ENCODE assay signal across 8 cellular contexts in genomic region chr1:112956503-112957132, GRCh38. TPM values are rescaled to one million over a fixed set of nuclear protein-coding genes. Genes with fewer than 3 reads are reported as not detected.
DNase-seq lines count a peak whose midpoint lies in the region; ATAC-seq and TF ChIP-seq lines count a peak whose summit lies in the region.

No MANE protein-coding gene starts in this region.

- no peaks in the 10 kb centered on the region for H3K27me3 Mint-ChIP-seq in activated T-helper 1 cell treated with anti-CD3 and anti-CD28 coated beads, Interleukin-12 subunit alpha, Interleukin-12 subunit beta, Interleukin-2, Interleukin-4 antibody, amounts not matched to agents 30 ng/mL and 10 ng/mL and 1 ng/mL, durations not matched to agents 14 hours and 24 hours and 36 hours (ENCODE audit: insufficient read depth)
- peaks cover 3% of the 10 kb centered on the region for H3K27me3 Mint-ChIP-seq in glutamatergic neuron (ENCODE audit: unreplicated experiment)
- peaks cover 16% of the 10 kb centered on the region for H3K27me3 Mint-ChIP-seq in progenitor cell of endocrine pancreas

- intact Hi-C loops in activated T-helper 1 cell treated with anti-CD3 and anti-CD28 coated beads, Interleukin-12 subunit alpha, Interleukin-12 subunit beta, Interleukin-2, Interleukin-4 antibody, amounts not matched to agents 30 ng/mL and 10 ng/mL and 1 ng/mL, durations not matched to agents 14 hours and 24 hours and 36 hours (cut with micrococcal nuclease): loop anchor here (1.0 to 10.0 kb wide), 11 partner anchors 52 to 1802 kb away; partner anchors contain the start of genes AP4B1, CTTNBP2NL, DCLRE1B and HIPK1

- peak overlapping the region; percentile 100 for H3K27ac Mint-ChIP-seq in activated T-helper 1 cell treated with anti-CD3 and anti-CD28 coated beads, Interleukin-12 subunit alpha, Interleukin-12 subunit beta, Interleukin-2, Interleukin-4 antibody, amounts not matched to agents 30 ng/mL and 10 ng/mL and 1 ng/mL, durations not matched to agents 14 hours and 24 hours and 36 hours
- H3K27ac Mint-ChIP-seq in glutamatergic neuron (ENCODE audit: unreplicated experiment) (peak overlapping the region; percentile 97), progenitor cell of endocrine pancreas (peak overlapping the region; percentile 77)

- ATAC-seq in GM21381 (IDR thresholded peaks at IDR 0.05; ENCODE audit: unreplicated experiment): peak; percentile 2

- H3K4me1 Mint-ChIP-seq in activated T-helper 1 cell treated with anti-CD3 and anti-CD28 coated beads, Interleukin-12 subunit alpha, Interleukin-12 subunit beta, Interleukin-2, Interleukin-4 antibody, amounts not matched to agents 30 ng/mL and 10 ng/mL and 1 ng/mL, durations not matched to agents 14 hours and 24 hours and 36 hours (ENCODE audit: low read depth): peaks cover 54% of the 10 kb centered on the region
- H3K4me1 Mint-ChIP-seq in glutamatergic neuron (ENCODE audit: low read depth, unreplicated experiment) (peaks cover 21% of the 10 kb centered on the region), progenitor cell of endocrine pancreas (ENCODE audit: low read depth) (peaks cover 25% of the 10 kb centered on the region)

- no peak for TF ChIP-seq CTCF in glutamatergic neuron (IDR thresholded peaks at IDR 0.05; ENCODE audit: partially characterized antibody, unreplicated experiment)
- no peak for TF ChIP-seq CTCF in progenitor cell of endocrine pancreas (IDR thresholded peaks at IDR 0.05; ENCODE audit: unreplicated experiment)

- peak overlapping the region; percentile 90 for H3K4me3 Mint-ChIP-seq in activated T-helper 1 cell treated with anti-CD3 and anti-CD28 coated beads, Interleukin-12 subunit alpha, Interleukin-12 subunit beta, Interleukin-2, Interleukin-4 antibody, amounts not matched to agents 30 ng/mL and 10 ng/mL and 1 ng/mL, durations not matched to agents 14 hours and 24 hours and 36 hours
- H3K4me3 Mint-ChIP-seq in glutamatergic neuron (ENCODE audit: unreplicated experiment): peak overlapping the region; percentile 99
- peak overlapping the region; percentile 91 for H3K4me3 Mint-ChIP-seq in progenitor cell of endocrine pancreas (ENCODE audit: low read depth)

- DNase-seq in Ammon's horn (ENCODE audit: low spot score) (peak; percentile 46), KG1 (lab: John Stamatoyannopoulos, UW) (peak; percentile 64), glutamatergic neuron (no peak), progenitor cell of endocrine pancreas (ENCODE audit: low spot score, unreplicated experiment) (no peak), SIG-M5 treated with dmso at 0.1 percent for 504 hours (lab: John Stamatoyannopoulos, UW; ENCODE audit: unreplicated experiment) (no peak), EL (no peak)
- no peak for DNase-seq in activated T-helper 1 cell treated with anti-CD3 and anti-CD28 coated beads, Interleukin-12 subunit alpha, Interleukin-12 subunit beta, Interleukin-2, Interleukin-4 antibody, amounts not matched to agents 30 ng/mL and 10 ng/mL and 1 ng/mL, durations not matched to agents 14 hours and 24 hours and 36 hours (ENCODE audit: low spot score)

- H3K9me3 Mint-ChIP-seq in activated T-helper 1 cell treated with anti-CD3 and anti-CD28 coated beads, Interleukin-12 subunit alpha, Interleukin-12 subunit beta, Interleukin-2, Interleukin-4 antibody, amounts not matched to agents 30 ng/mL and 10 ng/mL and 1 ng/mL, durations not matched to agents 14 hours and 24 hours and 36 hours: no peaks in the 10 kb centered on the region
- H3K9me3 Mint-ChIP-seq in glutamatergic neuron (ENCODE audit: unreplicated experiment) (peaks cover 6% of the 10 kb centered on the region), progenitor cell of endocrine pancreas (ENCODE audit: low read depth) (no peaks in the 10 kb centered on the region)

- peaks cover 36% of the 10 kb centered on the region for H3K36me3 Mint-ChIP-seq in activated T-helper 1 cell treated with anti-CD3 and anti-CD28 coated beads, Interleukin-12 subunit alpha, Interleukin-12 subunit beta, Interleukin-2, Interleukin-4 antibody, amounts not matched to agents 30 ng/mL and 10 ng/mL and 1 ng/mL, durations not matched to agents 14 hours and 24 hours and 36 hours (ENCODE audit: low read depth)
- no peaks in the 10 kb centered on the region for H3K36me3 Mint-ChIP-seq in glutamatergic neuron (ENCODE audit: unreplicated experiment)
- H3K36me3 Mint-ChIP-seq in progenitor cell of endocrine pancreas (ENCODE audit: insufficient read depth): peaks cover 3% of the 10 kb centered on the region

RNA-seq across cellular contexts. Expression of gene SLC16A1, which starts 0.6 kb away (rescaled TPM):
- 73.6 and 77.4 TPM in 2 replicates for total RNA-seq in activated T-helper 1 cell treated with anti-CD3 and anti-CD28 coated beads, Interleukin-12 subunit alpha, Interleukin-12 subunit beta, Interleukin-2, Interleukin-4 antibody, amounts not matched to agents 30 ng/mL and 10 ng/mL and 1 ng/mL, durations not matched to agents 14 hours and 24 hours and 36 hours
- total RNA-seq in glutamatergic neuron (ENCODE audit: unreplicated experiment): 39.5 TPM
- total RNA-seq in progenitor cell of endocrine pancreas: 62.7 and 65.0 TPM in 2 replicates

Comparison
In these comparisons a context has a peak if more than half of its experiments do, and no peak if none do; other contexts are left out.
1. DNase-seq: peak in Ammon's horn (single experiment) and KG1 (single experiment); none in activated T-helper 1 cell treated with anti-CD3 and anti-CD28 coated beads, Interleukin-12 subunit alpha, Interleukin-12 subunit beta, Interleukin-2, Interleukin-4 antibody, amounts not matched to agents 30 ng/mL and 10 ng/mL and 1 ng/mL, durations not matched to agents 14 hours and 24 hours and 36 hours (single experiment), glutamatergic neuron (single experiment), progenitor cell of endocrine pancreas (single experiment), SIG-M5 treated with dmso at 0.1 percent for 504 hours (single experiment) and EL (single experiment).
2. Peak in every context shown above with its lines, with median percentiles within 50 percentile points of each other: H3K27ac Mint-ChIP-seq and H3K4me3 Mint-ChIP-seq.